Comparison of ENCODE assay signal across 1 cellular context in the genomic region with DNA sequence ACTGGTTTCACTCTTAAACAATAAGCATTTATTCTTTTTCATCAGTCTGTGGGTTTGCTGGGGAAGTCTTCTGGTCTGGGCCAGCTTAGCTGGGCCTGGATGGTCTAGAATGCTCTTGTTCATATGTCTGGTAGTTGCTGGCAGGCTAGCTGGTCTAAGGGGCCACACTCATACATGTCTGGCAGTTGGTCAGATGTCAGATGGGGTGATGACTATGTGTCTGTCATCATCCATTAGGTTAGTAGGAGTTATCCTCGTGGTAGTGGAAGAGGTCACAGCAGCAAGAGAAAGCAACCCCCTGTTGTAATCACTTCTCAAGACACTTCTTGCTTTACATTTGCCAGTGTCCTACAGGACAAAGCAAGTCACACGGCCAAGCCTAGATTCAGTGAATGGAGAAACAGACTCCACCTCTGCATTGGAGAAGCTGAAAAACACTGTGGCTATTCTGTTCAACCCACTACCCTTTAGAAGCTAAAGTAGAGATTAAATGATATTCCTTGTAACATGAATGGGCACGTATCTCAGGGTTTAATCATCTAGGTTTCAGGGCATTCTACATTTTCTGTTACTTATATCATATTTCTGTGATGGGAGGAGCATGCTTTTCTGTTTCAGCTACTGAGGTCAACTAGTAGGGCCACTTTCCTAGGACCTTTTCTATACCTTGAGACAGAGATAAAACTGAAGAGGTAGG.
TF ChIP-seq lines count a peak whose summit lies in the region.

No MANE protein-coding gene starts in this region.

TF ChIP-seq in IMR-90, 13 proteins besides CTCF, POLR2A, EP300 and RAD21 (continued from another document):
- TF ChIP-seq RFX5 (IDR thresholded peaks at IDR 0.05; ENCODE audit: low read depth, low read length) (no peak), CEBPB (IDR thresholded peaks at IDR 0.05; ENCODE audit: low read depth, low read length) (0 out of 2 replicates have a peak, but pooled peaks have one; percentile 11), BHLHE40 (IDR thresholded peaks at IDR 0.05; ENCODE audit: low read depth, low read length) (no peak)
- TF ChIP-seq, protein P1, sequence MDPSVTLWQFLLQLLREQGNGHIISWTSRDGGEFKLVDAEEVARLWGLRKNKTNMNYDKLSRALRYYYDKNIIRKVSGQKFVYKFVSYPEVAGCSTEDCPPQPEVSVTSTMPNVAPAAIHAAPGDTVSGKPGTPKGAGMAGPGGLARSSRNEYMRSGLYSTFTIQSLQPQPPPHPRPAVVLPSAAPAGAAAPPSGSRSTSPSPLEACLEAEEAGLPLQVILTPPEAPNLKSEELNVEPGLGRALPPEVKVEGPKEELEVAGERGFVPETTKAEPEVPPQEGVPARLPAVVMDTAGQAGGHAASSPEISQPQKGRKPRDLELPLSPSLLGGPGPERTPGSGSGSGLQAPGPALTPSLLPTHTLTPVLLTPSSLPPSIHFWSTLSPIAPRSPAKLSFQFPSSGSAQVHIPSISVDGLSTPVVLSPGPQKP (IDR thresholded peaks at IDR 0.05; ENCODE audit: borderline replicate concordance, low read depth, low read length): no peak
- TF ChIP-seq, protein P2, sequence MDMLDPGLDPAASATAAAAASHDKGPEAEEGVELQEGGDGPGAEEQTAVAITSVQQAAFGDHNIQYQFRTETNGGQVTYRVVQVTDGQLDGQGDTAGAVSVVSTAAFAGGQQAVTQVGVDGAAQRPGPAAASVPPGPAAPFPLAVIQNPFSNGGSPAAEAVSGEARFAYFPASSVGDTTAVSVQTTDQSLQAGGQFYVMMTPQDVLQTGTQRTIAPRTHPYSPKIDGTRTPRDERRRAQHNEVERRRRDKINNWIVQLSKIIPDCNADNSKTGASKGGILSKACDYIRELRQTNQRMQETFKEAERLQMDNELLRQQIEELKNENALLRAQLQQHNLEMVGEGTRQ (IDR thresholded peaks at IDR 0.05; ENCODE audit: low read depth, low read length): peak; percentile 29; the same call in 1 of the 2 replicates
